Comparison of ENCODE assay signal across 8 cellular contexts in genomic region chr1:25247024-25247828, GRCh38. TPM values are rescaled to one million over a fixed set of nuclear protein-coding genes. Genes with fewer than 3 reads are reported as not detected.
DNase-seq lines count a peak whose midpoint lies in the region; ATAC-seq and TF ChIP-seq lines count a peak whose summit lies in the region.

A gene with protein sequence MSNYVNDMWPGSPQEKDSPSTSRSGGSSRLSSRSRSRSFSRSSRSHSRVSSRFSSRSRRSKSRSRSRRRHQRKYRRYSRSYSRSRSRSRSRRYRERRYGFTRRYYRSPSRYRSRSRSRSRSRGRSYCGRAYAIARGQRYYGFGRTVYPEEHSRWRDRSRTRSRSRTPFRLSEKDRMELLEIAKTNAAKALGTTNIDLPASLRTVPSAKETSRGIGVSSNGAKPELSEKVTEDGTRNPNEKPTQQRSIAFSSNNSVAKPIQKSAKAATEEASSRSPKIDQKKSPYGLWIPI (minus strand): TSS chr1:25247454. CDS start chr1:25246963, 491 bp downstream.

- H3K9me3 ChIP-seq in fibroblast of lung (ENCODE audit: control insufficient read depth, insufficient read depth, low read depth, low read length), result no peaks in the 10 kb centered on the region
- H3K9me3 ChIP-seq in naive thymus-derived CD4-positive, alpha-beta T cell (ENCODE audit: control insufficient read depth in 2 of 3, low read length in 3 of 3), result no peaks in the 10 kb centered on the region

- H3K27ac ChIP-seq in fibroblast of lung (ENCODE audit: insufficient read depth, low read length), result peak within 1 kb of the TSS; percentile 99
- peak within 1 kb of the TSS; percentile 98 for H3K27ac ChIP-seq in naive thymus-derived CD4-positive, alpha-beta T cell (ENCODE audit: low read depth, low read length)

- H3K79me2 ChIP-seq in fibroblast of lung (ENCODE audit: control insufficient read depth, insufficient read depth, low read length), result peaks cover 42% of the 10 kb centered on the region

- POLR2A ChIA-PET in naive thymus-derived CD4-positive, alpha-beta T cell (lab: Charles Lee), result interaction anchor here (0.6 to 10.7 kb wide), 22 partner anchors 8 to 628 kb away, joined by 3 to 182 read pairs (median 4); partner anchors contain the start of genes AUNIP, CLIC4, PAQR7 and SYF2

- H3K9me3 Mint-ChIP-seq in naive thymus-derived CD4-positive, alpha-beta T cell, result peaks cover 0 to 10% (median 0%) of the 10 kb centered on the region in 11 donors
- no peaks in the 10 kb centered on the region for H3K9me3 Mint-ChIP-seq in stimulated activated naive B cell treated with anti-CD40 and anti-IgM and Interleukin-4, amounts not matched to agents 10 μg/mL and 1 μg/mL and 100 μg/mL, for 72 hours

- H3K4me1 Mint-ChIP-seq in naive thymus-derived CD4-positive, alpha-beta T cell, result peaks cover 28 to 65% (median 51%) of the 10 kb centered on the region in 7 donors
- H3K4me1 Mint-ChIP-seq in stimulated activated naive B cell treated with anti-CD40 and anti-IgM and Interleukin-4, amounts not matched to agents 10 μg/mL and 1 μg/mL and 100 μg/mL, for 72 hours, result peaks cover 24 to 56% of the 10 kb centered on the region in 2 donors

- DNase-seq in DMS79 treated with DMSO at 0.1 percent for 48 hours (lab: John Stamatoyannopoulos, UW) (peak; percentile 99), Kasumi-1 (lab: John Stamatoyannopoulos, UW) (peak; percentile 95), RPMI7951 (ENCODE audit: low read depth) (peak; percentile 96), fibroblast of lung (ENCODE audit: low read depth in 2 of 2) (peak; percentile 95 to 98)
- peak; percentile 99 to 100 for DNase-seq in activated T-helper 1 cell treated with anti-CD3 and anti-CD28 coated beads, Interleukin-2, amount 50 U/mL, for 16 hours (ENCODE audit: low read depth in 1 of 2, low spot score in 1 of 2)
- peak; percentile 99 to 100 (median 99) for DNase-seq in naive thymus-derived CD4-positive, alpha-beta T cell
- peak; percentile 99 for DNase-seq in stimulated activated naive B cell treated with anti-CD40 and anti-IgM and Interleukin-4, amounts not matched to agents 10 μg/mL and 1 μg/mL and 100 μg/mL, for 72 hours

- peaks cover 6% of the 10 kb centered on the region for H3K36me3 ChIP-seq in fibroblast of lung (ENCODE audit: control insufficient read depth, insufficient read depth, low read length)
- H3K36me3 ChIP-seq in naive thymus-derived CD4-positive, alpha-beta T cell (ENCODE audit: control insufficient read depth in 2 of 3, insufficient read depth in 3 of 3, low read length in 3 of 3), result peaks cover 28 to 49% (median 35%) of the 10 kb centered on the region in 3 experiments

- peaks cover 0 to 8% (median 0%) of the 10 kb centered on the region in 5 donors for H3K27me3 Mint-ChIP-seq in naive thymus-derived CD4-positive, alpha-beta T cell
- H3K27me3 Mint-ChIP-seq in stimulated activated naive B cell treated with anti-CD40 and anti-IgM and Interleukin-4, amounts not matched to agents 10 μg/mL and 1 μg/mL and 100 μg/mL, for 72 hours, result no peaks in the 10 kb centered on the region

- peak within 1 kb of the TSS; percentile 97 for H3K9ac ChIP-seq in fibroblast of lung (ENCODE audit: insufficient read depth, low read length)

- CTCF ChIA-PET in naive thymus-derived CD4-positive, alpha-beta T cell (lab: Charles Lee), result no interaction called here

- peak within 1 kb of the TSS; percentile 96 to 99 (median 97) for H3K4me3 Mint-ChIP-seq in naive thymus-derived CD4-positive, alpha-beta T cell
- peak within 1 kb of the TSS; percentile 90 to 97 for H3K4me3 Mint-ChIP-seq in stimulated activated naive B cell treated with anti-CD40 and anti-IgM and Interleukin-4, amounts not matched to agents 10 μg/mL and 1 μg/mL and 100 μg/mL, for 72 hours

- intact Hi-C loops in naive thymus-derived CD4-positive, alpha-beta T cell (cut with micrococcal nuclease), result loop anchor here (1.0 to 10.0 kb wide), 14 partner anchors 8 to 1675 kb away; partner anchors contain the start of genes CLIC4 (in 2 of the 2), SYF2 (in 2 of the 2), TMEM50A (in 2 of the 2) and MTFR1L (in 1 of the 2)

- H3K4me1 ChIP-seq in fibroblast of lung (ENCODE audit: control insufficient read depth, extremely low read depth, insufficient read depth, low read length), result peaks cover 3% of the 10 kb centered on the region
- peaks cover 30 to 35% of the 10 kb centered on the region in 2 donors for H3K4me1 ChIP-seq in naive thymus-derived CD4-positive, alpha-beta T cell (ENCODE audit: control insufficient read depth in 2 of 2, insufficient read depth in 2 of 2, low read length in 2 of 2)

- peak; percentile 69 for ATAC-seq in GM21825 (IDR thresholded peaks at IDR 0.05; ENCODE audit: unreplicated experiment)
- peak; percentile 91 for ATAC-seq in naive thymus-derived CD4-positive, alpha-beta T cell
- ATAC-seq in stimulated activated naive B cell treated with anti-CD40 and anti-IgM and Interleukin-4, amounts not matched to agents 10 μg/mL and 1 μg/mL and 100 μg/mL, for 72 hours (replicated peaks), result peak; percentile 86 to 93

- H3K4me3 ChIP-seq in fibroblast of lung (replicated peaks in 1 of 4; ENCODE audit: control extremely low read depth in 1 of 4, insufficient read depth in 1 of 4, low read depth in 3 of 4, low read length in 4 of 4), result peak within 1 kb of the TSS; percentile 78 to 96 (median 92)
- peak within 1 kb of the TSS; percentile 94 for H3K4me3 ChIP-seq in naive thymus-derived CD4-positive, alpha-beta T cell (ENCODE audit: low read length)

- peak within 1 kb of the TSS; percentile 89 for H3K4me2 ChIP-seq in fibroblast of lung (ENCODE audit: extremely low read depth, insufficient read depth, low read length)

- peak within 1 kb of the TSS; percentile 68 for H2AFZ ChIP-seq in fibroblast of lung (ENCODE audit: low read length)

- peak within 1 kb of the TSS; percentile 98 to 100 (median 100) for H3K27ac Mint-ChIP-seq in naive thymus-derived CD4-positive, alpha-beta T cell
- H3K27ac Mint-ChIP-seq in stimulated activated naive B cell treated with anti-CD40 and anti-IgM and Interleukin-4, amounts not matched to agents 10 μg/mL and 1 μg/mL and 100 μg/mL, for 72 hours, result peak within 1 kb of the TSS; percentile 100

- no peaks in the 10 kb centered on the region for H3K27me3 ChIP-seq in fibroblast of lung (ENCODE audit: control insufficient read depth, insufficient read depth, low read length)
- H3K27me3 ChIP-seq in naive thymus-derived CD4-positive, alpha-beta T cell (ENCODE audit: control insufficient read depth in 2 of 2, insufficient read depth in 2 of 2, low read length in 2 of 2), result no peaks in the 10 kb centered on the region

- no peak for TF ChIP-seq CTCF in fibroblast of lung (conservative IDR thresholded peaks at IDR 0.05 in 1 of 2, IDR thresholded peaks at IDR 0.05 in 1 of 2; ENCODE audit: low read depth in 1 of 2, low read length in 2 of 2)

- peaks cover 3 to 44% (median 40%) of the 10 kb centered on the region in 5 donors for H3K36me3 Mint-ChIP-seq in naive thymus-derived CD4-positive, alpha-beta T cell
- H3K36me3 Mint-ChIP-seq in stimulated activated naive B cell treated with anti-CD40 and anti-IgM and Interleukin-4, amounts not matched to agents 10 μg/mL and 1 μg/mL and 100 μg/mL, for 72 hours, result peaks cover 36 to 44% of the 10 kb centered on the region in 2 donors

- no peaks in the 10 kb centered on the region for H4K20me1 ChIP-seq in fibroblast of lung (ENCODE audit: control insufficient read depth, extremely low read depth, insufficient read depth, low read length)

RNA-seq across cellular contexts. Expression of the gene that starts here (rescaled TPM):
- total RNA-seq in RPMI7951 (2014; rRNA removed; shearing (Covaris generic)), result 57.9 and 59.5 TPM in 2 replicates
- total RNA-seq in fibroblast of lung, result 123 and 128 TPM in 2 replicates
- polyA plus RNA-seq in fibroblast of lung, result 21.2 and 37.9 TPM in 2 replicates
- polyA plus RNA-seq in fibroblast of lung (2012), result 12.8 and 21.4 TPM in 2 replicates
- 5.2 and 7.0 TPM in 2 replicates for polyA minus RNA-seq in fibroblast of lung (ENCODE audit: low replicate concordance)
- 100 to 1,000 TPM; 230 to 449 (median 425) TPM for total RNA-seq in naive thymus-derived CD4-positive, alpha-beta T cell
- 10 to 100 TPM; 52.9 to 63.6 TPM for polyA plus RNA-seq in naive thymus-derived CD4-positive, alpha-beta T cell

Comparison
In these comparisons a context has a peak if more than half of its experiments do, and no peak if none do; other contexts are left out.
1. Peak in every context shown above with its lines: DNase-seq, ATAC-seq, H3K4me3 ChIP-seq and H3K27ac ChIP-seq.